In genomic region chr16:53131363-53132071, GRCh38 we compare ENCODE assay signal across 8 cellular contexts.
DNase-seq lines count a peak whose midpoint lies in the region; ATAC-seq and TF ChIP-seq lines count a peak whose summit lies in the region.

No MANE protein-coding gene starts in this region.

- peak overlapping the region; percentile 99 for H3K4me2 ChIP-seq in smooth muscle cell

- CTCF ChIA-PET in WTC11 (lab: Charles Lee) = no interaction called here

- H3K9me3 ChIP-seq in breast epithelium (no peaks in the 10 kb centered on the region), smooth muscle cell (replicated peaks; ENCODE audit: low read depth) (no peaks in the 10 kb centered on the region)

- no peak for TF ChIP-seq POLR2A in breast epithelium (IDR thresholded peaks at IDR 0.05)

- intact Hi-C loops in breast epithelium (cut with DNase I; ENCODE audit: low total_unique reads) = no loop called here

- H3K4me1 ChIP-seq in breast epithelium (peaks cover 0 to 11% of the 10 kb centered on the region in 2 donors), smooth muscle cell (ENCODE audit: low read depth) (peaks cover 17% of the 10 kb centered on the region)

- peaks cover 25% of the 10 kb centered on the region for H3K4me1 Mint-ChIP-seq in WTC11

- H4K20me1 ChIP-seq in smooth muscle cell (ENCODE audit: low read depth) = peaks cover 45% of the 10 kb centered on the region

- under 1% methylated on average over 28 of the region's 77 CpGs for WGBS in smooth muscle cell (ENCODE audit: low lambda C conversion rate)

- H3F3A ChIP-seq in smooth muscle cell (ENCODE audit: low read depth) = peaks cover 3% of the 10 kb centered on the region

- H3K27ac Mint-ChIP-seq in WTC11 = no peak overlapping the region

- peak overlapping the region; percentile 91 for H3K9ac ChIP-seq in smooth muscle cell (ENCODE audit: low read depth)

- H3K36me3 ChIP-seq in breast epithelium (no peaks in the 10 kb centered on the region), smooth muscle cell (ENCODE audit: low read depth) (no peaks in the 10 kb centered on the region)

- peaks cover 2% of the 10 kb centered on the region; the same call in 1 of the 2 replicates for H3K27me3 Mint-ChIP-seq in WTC11 (ENCODE audit: low read depth)

- ATAC-seq in WTC11 (no peak), HG03097 (IDR thresholded peaks at IDR 0.05; ENCODE audit: low FRiP score, unreplicated experiment) (no peak)

- POLR2A ChIA-PET in WTC11 (lab: Charles Lee) = no interaction called here

- H3K79me2 ChIP-seq in smooth muscle cell (ENCODE audit: low read depth) = peaks cover 66% of the 10 kb centered on the region

- DNase-seq in NK-92 treated with Interleukin-12 subunit alpha and Interleukin-12 subunit beta, amount 100 ng/mL, for 24 hours (lab: John Stamatoyannopoulos, UW) = peak; percentile 52
- DNase-seq in NK-92 (lab: John Stamatoyannopoulos, UW; ENCODE audit: unreplicated experiment) (no peak), HS-5 (ENCODE audit: low read depth) (peak; percentile 28), WTC11 (ENCODE audit: low spot score) (peak; percentile 30), breast epithelium (ENCODE audit: low spot score in 2 of 2) (peak; percentile 63 to 68), inferior parietal cortex (ENCODE audit: extremely low spot score) (peak; percentile 23), smooth muscle cell (lab: John Stamatoyannopoulos, UW; ENCODE audit: unreplicated experiment) (peak; percentile 37)

- no peaks in the 10 kb centered on the region for H3K9me3 Mint-ChIP-seq in WTC11

- no peaks in the 10 kb centered on the region for H3K36me3 Mint-ChIP-seq in WTC11

- peak overlapping the region; percentile 76 for H3K4me3 Mint-ChIP-seq in WTC11

- H3K4me3 ChIP-seq in breast epithelium = peak overlapping the region; percentile 84 to 90 (median 85)
- H3K4me3 ChIP-seq in smooth muscle cell = peak overlapping the region; percentile 93

- peak overlapping the region; percentile 69 for H2AFZ ChIP-seq in smooth muscle cell (ENCODE audit: low read depth)

- peak overlapping the region; percentile 95 to 98 for H3K27ac ChIP-seq in breast epithelium
- H3K27ac ChIP-seq in smooth muscle cell (ENCODE audit: low read depth) = peak overlapping the region; percentile 99

- H3K27me3 ChIP-seq in breast epithelium (no peaks in the 10 kb centered on the region), smooth muscle cell (ENCODE audit: low read depth) (no peaks in the 10 kb centered on the region)

- no peak for TF ChIP-seq CTCF in WTC11 (IDR thresholded peaks at IDR 0.05)
- TF ChIP-seq CTCF in breast epithelium (IDR thresholded peaks at IDR 0.05) = no peak
- TF ChIP-seq CTCF in smooth muscle cell (IDR thresholded peaks at IDR 0.05; ENCODE audit: borderline replicate concordance, insufficient read depth, poor library complexity, severe bottlenecking) = no peak

TF ChIP-seq in WTC11, 78 proteins besides CTCF, POLR2A, EP300 and RAD21:
- TF ChIP-seq FOXP1 (CRISPR knock-in tag; IDR thresholded peaks at IDR 0.05; ENCODE audit: borderline replicate concordance) (0 out of 2 replicates have a peak, but pooled peaks have one; percentile 24), GABPB1 (CRISPR knock-in tag; IDR thresholded peaks at IDR 0.05) (0 out of 2 replicates have a peak, but pooled peaks have one; percentile 12), ATF1 (CRISPR knock-in tag; IDR thresholded peaks at IDR 0.05) (no peak), ETV6 (CRISPR knock-in tag; IDR thresholded peaks at IDR 0.05) (0 out of 2 replicates have a peak, but pooled peaks have one; percentile 25), ARID4B (CRISPR knock-in tag; IDR thresholded peaks at IDR 0.05; ENCODE audit: borderline replicate concordance) (0 out of 2 replicates have a peak, but pooled peaks have one; percentile 24), ZMAT4 (CRISPR knock-in tag; IDR thresholded peaks at IDR 0.05) (no peak)
TF ChIP-seq in WTC11: peak in this region for 4.
